In genomic region chr19:4446801-4447200, GRCh38 we compare ENCODE assay signal across 23 cellular contexts.
"Had no signal": no experiment of that assay in that cellular context is flagged by ENCODE, and none has a peak within 500 bp of the region (broad histone marks: within the 10 kb centered on the region; RNA-seq: fewer than 3 reads in every experiment).

No MANE protein-coding gene starts in this region.

- H3K36me3 Mint-ChIP-seq: natural killer cell treated with Interleukin-12 subunit alpha and Interleukin-12 subunit beta and Interleukin-15 and Interleukin-18, amount 100 ng/mL, for 72 hours had no signal

- H3K27ac Mint-ChIP-seq: dendritic cell treated with granulocyte-macrophage colony-stimulating factor and Interleukin-4, amounts not matched to agents 40 ng/mL and 50 ng/mL, for 4 days; effector memory CD8-positive, alpha-beta T cell; natural killer cell treated with Interleukin-12 subunit alpha and Interleukin-12 subunit beta and Interleukin-15 and Interleukin-18, amount 100 ng/mL, for 72 hours; neural progenitor cell had no signal

- H3K4me3 Mint-ChIP-seq: dendritic cell treated with granulocyte-macrophage colony-stimulating factor and Interleukin-4, amounts not matched to agents 40 ng/mL and 50 ng/mL, for 4 days; effector memory CD8-positive, alpha-beta T cell; natural killer cell treated with Interleukin-12 subunit alpha and Interleukin-12 subunit beta and Interleukin-15 and Interleukin-18, amount 100 ng/mL, for 72 hours; neural progenitor cell; stimulated activated naive B cell treated with anti-CD40 and anti-IgM and Interleukin-4, amounts not matched to agents 10 μg/mL and 1 μg/mL and 100 μg/mL, for 72 hours had no signal

- H3K27ac ChIP-seq: neural progenitor cell, parathyroid adenoma, psoas muscle, spleen had no signal

- H3K36me3 ChIP-seq: neural progenitor cell had no signal

- H3K27me3 Mint-ChIP-seq: dendritic cell treated with granulocyte-macrophage colony-stimulating factor and Interleukin-4, amounts not matched to agents 40 ng/mL and 50 ng/mL, for 4 days; effector memory CD8-positive, alpha-beta T cell; natural killer cell treated with Interleukin-12 subunit alpha and Interleukin-12 subunit beta and Interleukin-15 and Interleukin-18, amount 100 ng/mL, for 72 hours; stimulated activated naive B cell treated with anti-CD40 and anti-IgM and Interleukin-4, amounts not matched to agents 10 μg/mL and 1 μg/mL and 100 μg/mL, for 72 hours had no signal

- H3K27me3 ChIP-seq: esophagus squamous epithelium, gastroesophageal sphincter, neural progenitor cell, spleen had no signal

- ATAC-seq: effector memory CD8-positive, alpha-beta T cell; gastroesophageal sphincter; left colon; left ventricle myocardium superior; natural killer cell treated with Interleukin-12 subunit alpha and Interleukin-12 subunit beta and Interleukin-15 and Interleukin-18, amount 100 ng/mL, for 72 hours; psoas muscle; sciatic nerve; stimulated activated naive B cell treated with anti-CD40 and anti-IgM and Interleukin-4, amounts not matched to agents 10 μg/mL and 1 μg/mL and 100 μg/mL, for 72 hours had no signal

- DNase-seq: effector memory CD8-positive, alpha-beta T cell; esophagus squamous epithelium; foreskin fibroblast; glutamatergic neuron; left colon; mesenchymal stem cell; midbrain; occipital lobe; psoas muscle; retina; spleen; stimulated activated CD4-positive, alpha-beta T cell treated with anti-CD3 and anti-CD28 coated beads, Interleukin-2, amount 100 ng/mL, for 24 hours; stimulated activated CD4-positive, alpha-beta T cell treated with anti-CD3 and anti-CD28 coated beads, Interleukin-4, amount 100 ng/mL, for 4 hours; stimulated activated naive B cell treated with anti-CD40 and anti-IgM and Interleukin-4, amounts not matched to agents 10 μg/mL and 1 μg/mL and 100 μg/mL, for 72 hours; trophoblast cell had no signal

- H3K9me3 Mint-ChIP-seq: dendritic cell treated with granulocyte-macrophage colony-stimulating factor and Interleukin-4, amounts not matched to agents 40 ng/mL and 50 ng/mL, for 4 days; effector memory CD8-positive, alpha-beta T cell; natural killer cell treated with Interleukin-12 subunit alpha and Interleukin-12 subunit beta and Interleukin-15 and Interleukin-18, amount 100 ng/mL, for 72 hours; neural progenitor cell; stimulated activated naive B cell treated with anti-CD40 and anti-IgM and Interleukin-4, amounts not matched to agents 10 μg/mL and 1 μg/mL and 100 μg/mL, for 72 hours had no signal

- H3K4me3 ChIP-seq: esophagus squamous epithelium, gastroesophageal sphincter, lung, neural progenitor cell, psoas muscle, spleen had no signal
